9 cellular contexts compared by ENCODE assay signal in genomic region chr20:25540273-25540672, GRCh38. TPM values are rescaled to one million over a fixed set of nuclear protein-coding genes. Genes with fewer than 3 reads are reported as not detected.
DNase-seq lines count a peak whose midpoint lies in the region; ATAC-seq, FAIRE-seq and TF ChIP-seq lines count a peak whose summit lies in the region.
"Had no signal": no experiment of that assay in that cellular context is flagged by ENCODE, and none has a peak within 500 bp of the region (broad histone marks: within the 10 kb centered on the region; RNA-seq: fewer than 3 reads in every experiment).

No MANE protein-coding gene starts in this region.

- H3K4me1 Mint-ChIP-seq in T-helper 2 cell treated with Interferon-gamma antibody and Interleukin-4, amounts not matched to agents 5 μg/mL and 100 μg/mL, for 36 hours (ENCODE audit: low read depth), result peaks cover 2% of the 10 kb centered on the region

- no peak for TF ChIP-seq EP300 in K562 (IDR thresholded peaks at IDR 0.05; ENCODE audit: low read length)
- no peak for TF ChIP-seq EP300 in upper lobe of left lung (IDR thresholded peaks at IDR 0.05)

- intact Hi-C loops in K562 (cut with micrococcal nuclease), result loop anchor here (5.0 kb wide), 1 partner anchor 68 kb away; no protein-coding TSS in a partner anchor

- no peaks in the 10 kb centered on the region for H3K9me1 ChIP-seq in K562 (ENCODE audit: control insufficient read depth, insufficient read depth, low read length)

- CTCF ChIA-PET in K562 (lab: Yijun Ruan, JAX; ENCODE audit: low intra/inter-chr PET ratio), result no interaction called here

- H3K27me3 ChIP-seq in K562 (ENCODE audit: control insufficient read depth in 2 of 2, insufficient read depth in 2 of 2, low read length in 2 of 2) (peaks cover 0 to 18% of the 10 kb centered on the region in 2 experiments; a peak in 2 of 5 replicates), upper lobe of left lung (no peaks in the 10 kb centered on the region)

- H2AFZ ChIP-seq in K562 (ENCODE audit: low read depth, low read length), result peak overlapping the region; percentile 44; the same call in 1 of the 2 replicates

- peak in 1 of 2 experiments; percentile 38; a peak in 2 of 4 replicates for TF ChIP-seq RAD21 in K562 (CRISPR knock-in tag; conservative IDR thresholded peaks at IDR 0.05 in 1 of 2, IDR thresholded peaks at IDR 0.05 in 1 of 2)

- BruUV-seq in K562 (replicated peaks; lab: Mats Ljungman, UMichigan), result no TSS peak

- POLR2A ChIA-PET in K562 (lab: Yijun Ruan, JAX), result no interaction called here

- DNase-seq in K562 (ENCODE audit: extremely low read depth in 1 of 4, low spot score in 3 of 4) (peak in 2 of 4 experiments; percentile 27 to 34), kidney glomerular epithelial cell (lab: John Stamatoyannopoulos, UW) (peak; percentile 5), upper lobe of left lung (peak in 1 of 2 donors; percentile 54)
- DNase-seq in T-helper 2 cell treated with Interferon-gamma antibody and Interleukin-4, amounts not matched to agents 5 μg/mL and 100 μg/mL, for 36 hours (ENCODE audit: low spot score), result no peak

- no peak for FAIRE-seq in K562 (lab: Jason Lieb, UNC)

- H3K27me3 Mint-ChIP-seq in T-helper 2 cell treated with Interferon-gamma antibody and Interleukin-4, amounts not matched to agents 5 μg/mL and 100 μg/mL, for 36 hours (ENCODE audit: low read depth), result no peaks in the 10 kb centered on the region

- no peak for TF ChIP-seq POLR2A in K562 (conservative IDR thresholded peaks at IDR 0.05)
- no peak for TF ChIP-seq POLR2A in upper lobe of left lung (IDR thresholded peaks at IDR 0.05)

- H3K27ac Mint-ChIP-seq in T-helper 2 cell treated with Interferon-gamma antibody and Interleukin-4, amounts not matched to agents 5 μg/mL and 100 μg/mL, for 36 hours, result no peak overlapping the region

- peak overlapping the region; percentile 32; the same call in 1 of the 2 replicates for H3K4me2 ChIP-seq in K562 (ENCODE audit: insufficient read depth, low read length)

- no peak overlapping the region for H3K4me3 Mint-ChIP-seq in T-helper 2 cell treated with Interferon-gamma antibody and Interleukin-4, amounts not matched to agents 5 μg/mL and 100 μg/mL, for 36 hours

- no peaks in the 10 kb centered on the region for H4K20me1 ChIP-seq in K562 (replicated peaks; ENCODE audit: control insufficient read depth, insufficient read depth, low read length)

- H3K36me3 ChIP-seq in K562 (ENCODE audit: control insufficient read depth, insufficient read depth, low read length) (no peaks in the 10 kb centered on the region), upper lobe of left lung (no peaks in the 10 kb centered on the region)

- ATAC-seq in HG03469 (IDR thresholded peaks at IDR 0.05; ENCODE audit: unreplicated experiment) (peak; percentile 45), K562 (peak; percentile 79), upper lobe of left lung (ENCODE audit: low FRiP score in 2 of 2) (peak; percentile 49 to 61), HG03196 (IDR thresholded peaks at IDR 0.05; ENCODE audit: unreplicated experiment) (no peak), HG02610 (IDR thresholded peaks at IDR 0.05; ENCODE audit: unreplicated experiment) (no peak)

- no peak overlapping the region for H3K27ac ChIP-seq in C4-2B
- no peak overlapping the region for H3K27ac ChIP-seq in K562 (ENCODE audit: extremely low read depth, low read depth, low read length)
- H3K27ac ChIP-seq in upper lobe of left lung, result peak overlapping the region in 3 of 4 donors; percentile 27 to 56 (median 52)
- H3K27ac ChIP-seq: epithelial cell of prostate had no signal

- H3K79me2 ChIP-seq in K562 (ENCODE audit: control insufficient read depth, insufficient read depth, low read length), result no peaks in the 10 kb centered on the region

- WGBS in K562 (ENCODE audit: insufficient coverage, low coverage, missing lambda C conversion rate), result 4% methylated on average over 8 of the region's 9 CpGs
- WGBS in upper lobe of left lung, 2 donors, result 53 to 64% methylated on average over 9 of the region's 9 CpGs

- H3K4me3 ChIP-seq in K562 (no peak overlapping the region), upper lobe of left lung (peak overlapping the region in 3 of 4 donors; percentile 18 to 45 (median 28))

- H3K4me1 ChIP-seq in K562 (replicated peaks in 1 of 2; ENCODE audit: control insufficient read depth in 2 of 2, insufficient read depth in 2 of 2, low read length in 2 of 2) (no peaks in the 10 kb centered on the region; a peak in 1 of 5 replicates), upper lobe of left lung (peaks cover 17 to 34% (median 25%) of the 10 kb centered on the region in 4 donors)

- TF ChIP-seq CTCF in C4-2B (conservative IDR thresholded peaks at IDR 0.05) (peak; percentile 73), K562 (IDR thresholded peaks at IDR 0.05 in 2 of 3, conservative IDR thresholded peaks at IDR 0.05 in 1 of 3; ENCODE audit: insufficient read depth in 2 of 3, low read depth in 1 of 3, low read length in 3 of 3) (peak; percentile 43 to 53 (median 49)), upper lobe of left lung (IDR thresholded peaks at IDR 0.05) (peak in 3 of 6 experiments; percentile 29 to 41 (median 30))

- H3K36me3 Mint-ChIP-seq in T-helper 2 cell treated with Interferon-gamma antibody and Interleukin-4, amounts not matched to agents 5 μg/mL and 100 μg/mL, for 36 hours (ENCODE audit: low read depth), result no peaks in the 10 kb centered on the region

- no peaks in the 10 kb centered on the region for H3K9me3 Mint-ChIP-seq in T-helper 2 cell treated with Interferon-gamma antibody and Interleukin-4, amounts not matched to agents 5 μg/mL and 100 μg/mL, for 36 hours

- H3K9me3 ChIP-seq in K562 (replicated peaks; ENCODE audit: control insufficient read depth, insufficient read depth, low read depth, low read length), result no peaks in the 10 kb centered on the region
- H3K9me3 ChIP-seq in upper lobe of left lung, result no peaks in the 10 kb centered on the region

- in situ Hi-C loops in K562 (cut with MboI), result no loop called here

- H3K9ac ChIP-seq in K562 (ENCODE audit: insufficient read depth in 1 of 2, low read depth in 2 of 2, low read length in 2 of 2), result no peak overlapping the region

TF ChIP-seq in K562, 482 proteins besides CTCF, POLR2A, EP300 and RAD21:
- no peak for TF ChIP-seq ZNF146 (CRISPR knock-in tag; IDR thresholded peaks at IDR 0.05; ENCODE audit: unreplicated experiment)
- TF ChIP-seq CREM (IDR thresholded peaks at IDR 0.05; ENCODE audit: low read depth), result peak; percentile 72
- 0 out of 2 replicates have a peak, but pooled peaks have one; percentile 18 for TF ChIP-seq SMC3 (conservative IDR thresholded peaks at IDR 0.05; ENCODE audit: insufficient read depth, low read depth, low read length)
- no peak for TF ChIP-seq ATF1 (CRISPR knock-in tag; IDR thresholded peaks at IDR 0.05)
- TF ChIP-seq ATF1 (tag; IDR thresholded peaks at IDR 0.05), result peak; percentile 50; the same call in 1 of the 2 replicates
- TF ChIP-seq ZFP1 (CRISPR knock-in tag; IDR thresholded peaks at IDR 0.05), result no peak
- TF ChIP-seq RFX5 (IDR thresholded peaks at IDR 0.05; ENCODE audit: low read depth, low read length), result peak; percentile 87
- no peak for TF ChIP-seq ZNF140 (CRISPR knock-in tag; IDR thresholded peaks at IDR 0.05)

RNA-seq across cellular contexts. Expression of gene NINL, which starts 45.1 kb away (rescaled TPM):
- total RNA-seq in K562 (2011; cell fraction: chromatin; rRNA removed; ENCODE audit: low replicate concordance), result 0.49 TPM in 1 of 2 replicates, not detected in the other
- total RNA-seq in K562 (2011; cell fraction: nucleolus; rRNA removed), result 0.26 and 0.33 TPM in 2 replicates
- total RNA-seq in K562 (2011; cell fraction: nucleoplasm; rRNA removed), result 0.23 TPM in 1 of 2 replicates, not detected in the other
- total RNA-seq in K562 (2014; rRNA removed), result not detected in 2 replicates
- not detected in 2 replicates for total RNA-seq in K562 (2014; rRNA removed; fragmentation: Illumina TruSeq; extraction: Trizol)
- 0.15 and 0.22 TPM in 2 replicates for total RNA-seq in K562 (2015; rRNA removed; fragmentation: Illumina TruSeq; extraction: Trizol)
- total RNA-seq in K562 (2021), result 0.04 and 0.11 TPM in 2 replicates
- 0.03 and 0.06 TPM in 2 replicates for polyA plus RNA-seq in K562 (2011; rRNA removed)
- 0.01 TPM in 2 replicates for polyA plus RNA-seq in K562 (2011; cell fraction: cytosol; rRNA removed)
- polyA plus RNA-seq in K562 (2011; cell fraction: nucleus; rRNA removed), result 0.17 and 0.22 TPM in 2 replicates
- polyA plus RNA-seq in K562 (2012), result 0.05 and 0.10 TPM in 2 replicates
- polyA plus RNA-seq in K562 (2014; fragmentation: Illumina TruSeq; extraction: Trizol), result 0.03 TPM in 1 of 2 replicates, not detected in the other
- not detected for polyA plus RNA-seq in K562 (2014; fragmentation: Nextera tagmentation; extraction: Ambion mirVana)
- polyA plus RNA-seq in K562 (2014; rRNA removed), result not detected in 2 replicates
- 0.21 TPM in 1 of 2 replicates, not detected in the other for polyA minus RNA-seq in K562 (2011; rRNA and poly(A)+ RNA removed)
- not detected in 2 replicates for polyA minus RNA-seq in K562 (2011; cell fraction: cytosol; rRNA and poly(A)+ RNA removed)
- polyA minus RNA-seq in K562 (2011; cell fraction: nucleus; rRNA and poly(A)+ RNA removed), result under 0.01 and 0.44 TPM in 2 replicates
- total RNA-seq in upper lobe of left lung, result 10 to 100 TPM; 10.2 to 47.1 (median 20.3) TPM

Comparison
In these comparisons a context has a peak if more than half of its experiments do, and no peak if none do; other contexts are left out.
1. H3K27ac ChIP-seq: peak in upper lobe of left lung (3 of 4); none in C4-2B (single experiment) and K562 (single experiment).
2. ATAC-seq: peak in HG03469 (single experiment), K562 (single experiment) and upper lobe of left lung (2 of 2); none in HG03196 (single experiment) and HG02610 (single experiment).
3. RNA of gene NINL, which starts 45.1 kb away (total RNA-seq): 10.2 to 47.1 TPM in upper lobe of left lung; 0.04 to 0.49 TPM in K562; every median in the first group is over 4 times any median in the second.